Comparison of ENCODE assay signal across 9 cellular contexts in genomic region chr16:83137326-83137770, GRCh38.
A peak's percentile ranks its signal among the peaks of the same experiment; 100 is the strongest.
DNase-seq lines count a peak whose midpoint lies in the region; ATAC-seq, FAIRE-seq and TF ChIP-seq lines count a peak whose summit lies in the region.
"Had no signal": no experiment of that assay in that cellular context is flagged by ENCODE, and none has a peak within 500 bp of the region (broad histone marks: within the 10 kb centered on the region; RNA-seq: fewer than 3 reads in every experiment).

No MANE protein-coding gene starts in this region.

- TF ChIP-seq POLR2A in HepG2 (IDR thresholded peaks at IDR 0.05; ENCODE audit: insufficient read depth in 1 of 2, low read depth in 2 of 2, low read length in 2 of 2): no peak

- H3K27me3 ChIP-seq in HepG2 (ENCODE audit: control insufficient read depth in 1 of 2, insufficient read depth in 2 of 2, low read length in 2 of 2) (no peaks in the 10 kb centered on the region; a peak in 1 of 5 replicates), upper lobe of right lung (no peaks in the 10 kb centered on the region), tibial artery (no peaks in the 10 kb centered on the region)

- H3K4me2 ChIP-seq in HepG2 (ENCODE audit: low read depth, low read length): peak overlapping the region; percentile 69

- H3K4me3 Mint-ChIP-seq in activated naive CD8-positive, alpha-beta T cell treated with anti-CD3 and anti-CD28 coated beads, Interleukin-2, amount 50 U/mL, for 24 hours: peak overlapping the region; percentile 61

- TF ChIP-seq CTCF in HepG2 (CRISPR knock-in tag; IDR thresholded peaks at IDR 0.05) (no peak), upper lobe of right lung (IDR thresholded peaks at IDR 0.05) (no peak), tibial artery (IDR thresholded peaks at IDR 0.05) (no peak)

- no peaks in the 10 kb centered on the region for H3K27me3 Mint-ChIP-seq in activated naive CD8-positive, alpha-beta T cell treated with anti-CD3 and anti-CD28 coated beads, Interleukin-2, amount 50 U/mL, for 24 hours

- DNase-seq in CD1c-positive myeloid dendritic cell (ENCODE audit: extremely low spot score) (peak; percentile 3), HepG2 (ENCODE audit: low spot score) (peak; percentile 64), upper lobe of right lung (no peak), NCI-H510A treated with DMSO at 0.1 percent for 48 hours (lab: John Stamatoyannopoulos, UW) (no peak), tibial artery (no peak), NCI-H510A (lab: John Stamatoyannopoulos, UW) (no peak)
- no peak for DNase-seq in activated naive CD8-positive, alpha-beta T cell treated with anti-CD3 and anti-CD28 coated beads, Interleukin-2, amount 50 U/mL, for 24 hours

- H3K36me3 Mint-ChIP-seq in activated naive CD8-positive, alpha-beta T cell treated with anti-CD3 and anti-CD28 coated beads, Interleukin-2, amount 50 U/mL, for 24 hours (ENCODE audit: low read depth): peaks cover 1% of the 10 kb centered on the region

- H3K27ac ChIP-seq in HepG2 (ENCODE audit: extremely low read length, insufficient read depth, low read length) (no peak overlapping the region), upper lobe of right lung (no peak overlapping the region), tibial artery (no peak overlapping the region)

- FAIRE-seq in HepG2 (lab: Jason Lieb, UNC): peak; percentile 43
- FAIRE-seq: frontal cortex had no signal

- H3K4me3 ChIP-seq in HepG2 (replicated peaks in 1 of 3; ENCODE audit: insufficient read depth in 1 of 3, low read depth in 2 of 3, low read length in 3 of 3) (peak overlapping the region in 2 of 3 experiments; percentile 34 to 39; a peak in 4 of 6 replicates), upper lobe of right lung (peak overlapping the region; percentile 40), tibial artery (peak overlapping the region in 1 of 2 donors; percentile 8)

- CTCF ChIA-PET in HepG2 (lab: Yijun Ruan, JAX; ENCODE audit: low intra/inter-chr PET ratio, low total read pairs): no interaction called here

- peaks cover 6% of the 10 kb centered on the region for H3K9me3 Mint-ChIP-seq in activated naive CD8-positive, alpha-beta T cell treated with anti-CD3 and anti-CD28 coated beads, Interleukin-2, amount 50 U/mL, for 24 hours

- peaks cover 6% of the 10 kb centered on the region for H3K4me1 Mint-ChIP-seq in activated naive CD8-positive, alpha-beta T cell treated with anti-CD3 and anti-CD28 coated beads, Interleukin-2, amount 50 U/mL, for 24 hours

- no peak overlapping the region for H3K27ac Mint-ChIP-seq in activated naive CD8-positive, alpha-beta T cell treated with anti-CD3 and anti-CD28 coated beads, Interleukin-2, amount 50 U/mL, for 24 hours

- no peak overlapping the region for H3K9ac ChIP-seq in HepG2 (ENCODE audit: insufficient read depth, low read depth, low read length)

- BruUV-seq in HepG2 (replicated peaks; lab: Mats Ljungman, UMichigan): no TSS peak

- H2AFZ ChIP-seq in HepG2 (ENCODE audit: low read length): no peak overlapping the region

- no peaks in the 10 kb centered on the region for H3K36me3 ChIP-seq in HepG2 (replicated peaks in 1 of 2; ENCODE audit: control insufficient read depth in 1 of 2, insufficient read depth in 2 of 2, low read length in 2 of 2)
- H3K36me3 ChIP-seq in upper lobe of right lung: no peaks in the 10 kb centered on the region
- H3K36me3 ChIP-seq in tibial artery: no peaks in the 10 kb centered on the region

- no peak for TF ChIP-seq RAD21 in HepG2 (CRISPR knock-in tag; IDR thresholded peaks at IDR 0.05)

- intact Hi-C loops in HepG2 (cut with micrococcal nuclease; ENCODE audit: unreplicated experiment) (no loop called here), upper lobe of right lung (cut with DNase I) (no loop called here), tibial artery (cut with DNase I; ENCODE audit: low total_unique reads) (no loop called here)

- peak; percentile 76 for ATAC-seq in HG03354 (IDR thresholded peaks at IDR 0.05; ENCODE audit: poor library complexity, severe bottlenecking, unreplicated experiment)
- no peak for ATAC-seq in activated naive CD8-positive, alpha-beta T cell treated with anti-CD3 and anti-CD28 coated beads, Interleukin-2, amount 50 U/mL, for 24 hours
- ATAC-seq in HepG2: peak; percentile 75
- ATAC-seq in upper lobe of right lung: peak; percentile 41

- H3K9me3 ChIP-seq in HepG2 (ENCODE audit: low read length) (no peaks in the 10 kb centered on the region), upper lobe of right lung (no peaks in the 10 kb centered on the region), tibial artery (no peaks in the 10 kb centered on the region)

- WGBS in HepG2 (ENCODE audit: low lambda C conversion rate): 3% methylated on average over 17 of the region's 17 CpGs

- no peaks in the 10 kb centered on the region for H4K20me1 ChIP-seq in HepG2 (ENCODE audit: insufficient read depth, low read length)

- peaks cover 25% of the 10 kb centered on the region for H3K4me1 ChIP-seq in HepG2 (ENCODE audit: insufficient read depth, low read length)
- peaks cover 5% of the 10 kb centered on the region for H3K4me1 ChIP-seq in upper lobe of right lung
- no peaks in the 10 kb centered on the region for H3K4me1 ChIP-seq in tibial artery

- in situ Hi-C loops in HepG2 (cut with HindIII; ENCODE audit: extremely low pct_ligation_motif_present, low pct_unique_long_range_greater_than_20kb): no loop called here

- POLR2A ChIA-PET in HepG2 (lab: Yijun Ruan, JAX): no interaction called here

- no peaks in the 10 kb centered on the region for H3K79me2 ChIP-seq in HepG2 (ENCODE audit: insufficient read depth, low read length)

- 0 out of 4 replicates have a peak, but pooled peaks of 1 of the 2 experiments have one; percentile 31 for TF ChIP-seq EP300 in HepG2 (IDR thresholded peaks at IDR 0.05; ENCODE audit: low read depth in 2 of 2, low read length in 2 of 2)
- TF ChIP-seq EP300 in HepG2 (CRISPR knock-in tag; IDR thresholded peaks at IDR 0.05; ENCODE audit: borderline replicate concordance): no peak

TF ChIP-seq in HepG2, 621 proteins besides CTCF, POLR2A, EP300 and RAD21 (continues in another document):
- TF ChIP-seq, protein P1, sequence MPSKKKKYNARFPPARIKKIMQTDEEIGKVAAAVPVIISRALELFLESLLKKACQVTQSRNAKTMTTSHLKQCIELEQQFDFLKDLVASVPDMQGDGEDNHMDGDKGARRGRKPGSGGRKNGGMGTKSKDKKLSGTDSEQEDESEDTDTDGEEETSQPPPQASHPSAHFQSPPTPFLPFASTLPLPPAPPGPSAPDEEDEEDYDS (CRISPR knock-in tag; IDR thresholded peaks at IDR 0.05): no peak
- TF ChIP-seq TBX2 (CRISPR knock-in tag; IDR thresholded peaks at IDR 0.05; ENCODE audit: borderline replicate concordance): peak; percentile 67
- peak; percentile 46; the same call in 1 of the 2 replicates for TF ChIP-seq NR2F6 (IDR thresholded peaks at IDR 0.05)
- peak; percentile 14; the same call in 1 of the 2 replicates for TF ChIP-seq NR2F6 (CRISPR knock-in tag; IDR thresholded peaks at IDR 0.05)
- TF ChIP-seq RARA (CRISPR knock-in tag; IDR thresholded peaks at IDR 0.05): peak; percentile 42; the same call in 1 of the 2 replicates
- TF ChIP-seq, protein P2, sequence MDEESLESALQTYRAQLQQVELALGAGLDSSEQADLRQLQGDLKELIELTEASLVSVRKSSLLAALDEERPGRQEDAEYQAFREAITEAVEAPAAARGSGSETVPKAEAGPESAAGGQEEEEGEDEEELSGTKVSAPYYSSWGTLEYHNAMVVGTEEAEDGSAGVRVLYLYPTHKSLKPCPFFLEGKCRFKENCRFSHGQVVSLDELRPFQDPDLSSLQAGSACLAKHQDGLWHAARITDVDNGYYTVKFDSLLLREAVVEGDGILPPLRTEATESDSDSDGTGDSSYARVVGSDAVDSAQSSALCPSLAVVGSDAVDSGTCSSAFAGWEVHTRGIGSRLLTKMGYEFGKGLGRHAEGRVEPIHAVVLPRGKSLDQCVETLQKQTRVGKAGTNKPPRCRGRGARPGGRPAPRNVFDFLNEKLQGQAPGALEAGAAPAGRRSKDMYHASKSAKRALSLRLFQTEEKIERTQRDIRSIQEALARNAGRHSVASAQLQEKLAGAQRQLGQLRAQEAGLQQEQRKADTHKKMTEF (CRISPR knock-in tag; IDR thresholded peaks at IDR 0.05): 0 out of 2 replicates have a peak, but pooled peaks have one; percentile 41
- peak; percentile 61; the same call in 1 of the 2 replicates for TF ChIP-seq HMG20A (CRISPR knock-in tag; IDR thresholded peaks at IDR 0.05; ENCODE audit: borderline replicate concordance)
- TF ChIP-seq ZMYM2 (CRISPR knock-in tag; IDR thresholded peaks at IDR 0.05): peak; percentile 49; the same call in 1 of the 2 replicates
- TF ChIP-seq SOX6 (IDR thresholded peaks at IDR 0.05): no peak
- peak; percentile 76 for TF ChIP-seq SOX6 (CRISPR knock-in tag; IDR thresholded peaks at IDR 0.05)
- peak; percentile 64; the same call in 1 of the 2 replicates for TF ChIP-seq ZBTB7B (CRISPR knock-in tag; IDR thresholded peaks at IDR 0.05)
- peak; percentile 20 for TF ChIP-seq XRCC5 (optimal IDR thresholded peaks at IDR 0.05; ENCODE audit: low read length)
- TF ChIP-seq, protein P3, sequence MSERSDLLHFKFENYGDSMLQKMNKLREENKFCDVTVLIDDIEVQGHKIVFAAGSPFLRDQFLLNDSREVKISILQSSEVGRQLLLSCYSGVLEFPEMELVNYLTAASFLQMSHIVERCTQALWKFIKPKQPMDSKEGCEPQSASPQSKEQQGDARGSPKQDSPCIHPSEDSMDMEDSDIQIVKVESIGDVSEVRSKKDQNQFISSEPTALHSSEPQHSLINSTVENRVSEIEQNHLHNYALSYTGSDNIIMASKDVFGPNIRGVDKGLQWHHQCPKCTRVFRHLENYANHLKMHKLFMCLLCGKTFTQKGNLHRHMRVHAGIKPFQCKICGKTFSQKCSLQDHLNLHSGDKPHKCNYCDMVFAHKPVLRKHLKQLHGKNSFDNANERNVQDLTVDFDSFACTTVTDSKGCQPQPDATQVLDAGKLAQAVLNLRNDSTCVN (CRISPR knock-in tag; IDR thresholded peaks at IDR 0.05; ENCODE audit: borderline replicate concordance): no peak
- no peak for TF ChIP-seq ZFP1 (CRISPR knock-in tag; IDR thresholded peaks at IDR 0.05)
- peak; percentile 50; the same call in 1 of the 2 replicates for TF ChIP-seq MIER3 (CRISPR knock-in tag; IDR thresholded peaks at IDR 0.05; ENCODE audit: borderline replicate concordance)
- no peak for TF ChIP-seq PAWR (CRISPR knock-in tag; IDR thresholded peaks at IDR 0.05; ENCODE audit: borderline replicate concordance)
- peak; percentile 29; the same call in 1 of the 2 replicates for TF ChIP-seq MIXL1 (CRISPR knock-in tag; IDR thresholded peaks at IDR 0.05)
- TF ChIP-seq FOXJ3 (CRISPR knock-in tag; IDR thresholded peaks at IDR 0.05; ENCODE audit: borderline replicate concordance): no peak
- no peak for TF ChIP-seq FOXO1 (CRISPR knock-in tag; IDR thresholded peaks at IDR 0.05)
- TF ChIP-seq EED (CRISPR knock-in tag; IDR thresholded peaks at IDR 0.05): no peak
- peak; percentile 84 for TF ChIP-seq IRF2 (CRISPR knock-in tag; IDR thresholded peaks at IDR 0.05)

Comparison
In these comparisons a context has a peak if more than half of its experiments do, and no peak if none do; other contexts are left out.
1. DNase-seq: peak in CD1c-positive myeloid dendritic cell (single experiment) and HepG2 (single experiment); none in activated naive CD8-positive, alpha-beta T cell treated with anti-CD3 and anti-CD28 coated beads, Interleukin-2, amount 50 U/mL, for 24 hours (single experiment), upper lobe of right lung (single experiment), NCI-H510A treated with DMSO at 0.1 percent for 48 hours (single experiment), tibial artery (0 of 2) and NCI-H510A (single experiment).